In genomic region chr19:7903244-7904073, GRCh38 we compare ENCODE assay signal across 8 cellular contexts. TPM values are rescaled to one million over a fixed set of nuclear protein-coding genes. Genes with fewer than 3 reads are reported as not detected.
A peak's percentile ranks its signal among the peaks of the same experiment; 100 is the strongest.
DNase-seq lines count a peak whose midpoint lies in the region; ATAC-seq and TF ChIP-seq lines count a peak whose summit lies in the region.

TSS of gene MAP2K7 (plus strand) at chr19:7903877. CDS start at chr19:7903945, 68 bp downstream.

- H3K27ac Mint-ChIP-seq in endothelial cell (ENCODE audit: unreplicated experiment): peak within 1 kb of the TSS; percentile 92
- peak within 1 kb of the TSS; percentile 97 for H3K27ac Mint-ChIP-seq in mesothelial cell of epicardium

- no peaks in the 10 kb centered on the region for H3K9me3 Mint-ChIP-seq in endothelial cell (ENCODE audit: unreplicated experiment)
- no peaks in the 10 kb centered on the region for H3K9me3 Mint-ChIP-seq in mesothelial cell of epicardium

- peaks cover 12% of the 10 kb centered on the region for H3K4me1 Mint-ChIP-seq in endothelial cell (ENCODE audit: unreplicated experiment)
- H3K4me1 Mint-ChIP-seq in mesothelial cell of epicardium: peaks cover 20% of the 10 kb centered on the region

- peak; percentile 94 for DNase-seq in DMS114 treated with DMSO at 0.1 percent for 48 hours (lab: John Stamatoyannopoulos, UW; ENCODE audit: unreplicated experiment)
- peak; percentile 98 for DNase-seq in HuH-7.5 (ENCODE audit: low spot score)
- peak; percentile 100 for DNase-seq in activated CD8-positive, alpha-beta memory T cell treated with anti-CD3 and anti-CD28 coated beads, Interleukin-2, amount 50 U/mL, for 48 hours
- peak; percentile 100 for DNase-seq in endothelial cell (ENCODE audit: low spot score)
- DNase-seq in mesothelial cell of epicardium (ENCODE audit: low spot score in 2 of 2, unreplicated experiment in 2 of 2): peak; percentile 100
- DNase-seq in stimulated activated CD8-positive, alpha-beta memory T cell treated with anti-CD3 and anti-CD28 coated beads, Interleukin-15, amount 100 ng/mL, for 48 hours (ENCODE audit: low read depth in 2 of 2): peak; percentile 100

- peaks cover 52% of the 10 kb centered on the region for H3K79me2 ChIP-seq in OCI-LY3 (ENCODE audit: low read length)

- peaks cover 16% of the 10 kb centered on the region for H3K4me1 ChIP-seq in OCI-LY3 (ENCODE audit: low read length)

- H2AFZ ChIP-seq in OCI-LY3 (ENCODE audit: low read depth, low read length): peak within 1 kb of the TSS; percentile 79

- peaks cover 9% of the 10 kb centered on the region for H3K36me3 Mint-ChIP-seq in endothelial cell (ENCODE audit: low read depth, unreplicated experiment)
- H3K36me3 Mint-ChIP-seq in mesothelial cell of epicardium: peaks cover 3% of the 10 kb centered on the region

- H3K27me3 Mint-ChIP-seq in endothelial cell (ENCODE audit: unreplicated experiment) (peaks cover 13% of the 10 kb centered on the region), mesothelial cell of epicardium (ENCODE audit: low read depth) (peaks cover 2% of the 10 kb centered on the region)

- peaks cover 6% of the 10 kb centered on the region for H3K36me3 ChIP-seq in OCI-LY3 (replicated peaks; ENCODE audit: low read depth, low read length)

- peak within 1 kb of the TSS; percentile 99 for H3K4me2 ChIP-seq in OCI-LY3 (ENCODE audit: low read length)

- H3K4me3 Mint-ChIP-seq in endothelial cell (ENCODE audit: unreplicated experiment) (peak within 1 kb of the TSS; percentile 94), mesothelial cell of epicardium (peak within 1 kb of the TSS; percentile 85)

- TF ChIP-seq CTCF in OCI-LY3 (IDR thresholded peaks at IDR 0.05; ENCODE audit: low read depth, low read length) (peak; percentile 88), endothelial cell (IDR thresholded peaks at IDR 0.05; ENCODE audit: unreplicated experiment) (peak; percentile 57), mesothelial cell of epicardium (IDR thresholded peaks at IDR 0.05; ENCODE audit: unreplicated experiment) (no peak)

- no peaks in the 10 kb centered on the region for H3K27me3 ChIP-seq in OCI-LY3 (ENCODE audit: low read depth, low read length)

- H3K27ac ChIP-seq in OCI-LY3 (ENCODE audit: low read length): peak within 1 kb of the TSS; percentile 58

- peak within 1 kb of the TSS; percentile 95 for H3K4me3 ChIP-seq in OCI-LY3 (ENCODE audit: low read length)

- H3K9ac ChIP-seq in OCI-LY3 (ENCODE audit: low read length): peak within 1 kb of the TSS; percentile 93

- peaks cover 29% of the 10 kb centered on the region for H4K20me1 ChIP-seq in OCI-LY3 (ENCODE audit: insufficient read depth, low read length)

- ATAC-seq in GM21526 (IDR thresholded peaks at IDR 0.05; ENCODE audit: low FRiP score, unreplicated experiment): peak; percentile 67

- no peaks in the 10 kb centered on the region for H3K9me3 ChIP-seq in OCI-LY3 (ENCODE audit: insufficient read depth, low read length)

RNA-seq across cellular contexts. Expression of gene MAP2K7, which starts in this region (rescaled TPM):
- 31.1 TPM for total RNA-seq in endothelial cell (ENCODE audit: unreplicated experiment)
- total RNA-seq in mesothelial cell of epicardium: 52.1 to 55.6 TPM (median 52.2 TPM) in 3 replicates

Comparison
In these comparisons a context has a peak if more than half of its experiments do, and no peak if none do; other contexts are left out.
1. Peak in every context shown above with its lines: DNase-seq, ATAC-seq, H3K4me3 ChIP-seq and H3K27ac ChIP-seq.